In the genomic region with DNA sequence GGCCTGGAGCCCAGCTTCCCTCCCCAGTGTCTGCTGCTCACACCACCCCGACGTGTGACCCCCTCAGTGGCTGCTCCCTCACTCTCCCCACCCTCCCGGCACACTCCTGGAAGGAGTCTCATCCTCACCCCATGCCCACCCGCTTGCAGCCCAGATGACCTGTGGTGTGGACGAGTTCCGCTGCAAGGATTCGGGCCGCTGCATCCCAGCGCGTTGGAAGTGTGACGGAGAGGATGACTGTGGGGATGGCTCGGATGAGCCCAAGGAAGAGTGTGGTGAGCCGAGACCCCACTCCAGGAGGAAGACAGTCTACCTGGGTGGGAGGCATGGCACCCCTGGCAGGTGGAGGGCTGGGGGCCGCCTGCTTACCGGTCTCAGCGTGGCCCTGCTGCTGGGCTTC, we compare ENCODE assay signal across 39 cellular contexts. TPM values are rescaled to one million over a fixed set of nuclear protein-coding genes. Genes with fewer than 3 reads are reported as not detected.
"Had no signal": no experiment of that assay in that cellular context is flagged by ENCODE, and none has a peak within 500 bp of the region (broad histone marks: within the 10 kb centered on the region; RNA-seq: fewer than 3 reads in every experiment).

No MANE protein-coding gene starts in this region.

- H3K27me3 ChIP-seq: MG63 had no signal

- DNase-seq: Karpas-422, Kasumi-1, MG63, MM.1S, MV-4-11, NCI-H1048, NCI-H1092, NCI-H1092 treated with DMSO at 0.1 percent for 48 hours, NCI-H1105, NCI-H1105 treated with DMSO at 0.1 percent for 48 hours, NCI-H1417, NCI-H1417 treated with DMSO at 0.1 percent for 48 hours, NCI-H1436, NCI-H1436 treated with DMSO at 0.1 percent for 48 hours, NCI-H146, NCI-H1694, NCI-H1694 treated with DMSO at 0.1 percent for 48 hours, NCI-H187, NCI-H187 treated with DMSO at 0.1 percent for 48 hours, NCI-H1930, NCI-H2029, NCI-H2029 treated with DMSO at 0.1 percent for 48 hours, NCI-H2081, NCI-H2081 treated with DMSO at 0.1 percent for 48 hours, NCI-H2107, NCI-H2171, NCI-H2171 treated with DMSO at 0.1 percent for 48 hours, NCI-H2227 treated with DMSO at 0.1 percent for 48 hours, NCI-H226, NCI-H345, NCI-H446, NCI-H446 treated with DMSO at 0.1 percent for 48 hours, NCI-H510A, NCI-H510A treated with DMSO at 0.1 percent for 48 hours, NCI-H524 had no signal

- H3K4me3 ChIP-seq: MG63 had no signal

- H3K9me3 ChIP-seq: MG63 had no signal

RNA-seq across cellular contexts. Expression of a gene that starts 54.2 kb away (rescaled TPM):
- total RNA-seq: LHCN-M2, M059J, MCF 10A, NCI-H460 had no signal
